In genomic region chr15:81115054-81115939, GRCh38 we compare ENCODE assay signal across 15 cellular contexts. TPM values are rescaled to one million over a fixed set of nuclear protein-coding genes. Genes with fewer than 3 reads are reported as not detected.
"Had no signal": no experiment of that assay in that cellular context is flagged by ENCODE, and none has a peak within 500 bp of the region (broad histone marks: within the 10 kb centered on the region; RNA-seq: fewer than 3 reads in every experiment).

No MANE protein-coding gene starts in this region.

- H3K4me1 ChIP-seq: breast epithelium, transverse colon had no signal

- H3K4me3 ChIP-seq: breast epithelium, mucosa of descending colon, transverse colon had no signal

- H3K9me3 ChIP-seq: breast epithelium, mucosa of descending colon, transverse colon had no signal

- ATAC-seq: activated T-cell treated with anti-CD3 and anti-CD28 coated beads, Interleukin-2, amount 50 U/mL, for 72 hours; mucosa of descending colon; right cardiac atrium; stimulated activated effector memory CD8-positive, alpha-beta T cell treated with anti-CD3 and anti-CD28 coated beads, Interleukin-12 subunit alpha, Interleukin-12 subunit beta, amount 100 ng/mL, for 72 hours had no signal

- DNase-seq: activated CD4-positive, alpha-beta memory T cell treated with anti-CD3 and anti-CD28 coated beads for 36 hours; activated naive CD8-positive, alpha-beta T cell treated with anti-CD3 and anti-CD28 coated beads, Interleukin-2, amount 10 ng/mL, durations not matched to agents 7 days and 5 days; activated T-cell treated with anti-CD3 and anti-CD28 coated beads, Interleukin-2, amount 50 U/mL, for 72 hours; aorta; endodermal cell; erythroblast; mammary epithelial cell; mucosa of descending colon; occipital lobe; right cardiac atrium; transverse colon had no signal

- H3K27me3 ChIP-seq: breast epithelium had no signal

- H3K27ac ChIP-seq: breast epithelium, transverse colon had no signal

- H3K36me3 ChIP-seq: breast epithelium, transverse colon had no signal

RNA-seq across cellular contexts. Expression of gene CFAP161, which starts 18.8 kb away (rescaled TPM):
- total RNA-seq: activated CD4-positive, alpha-beta memory T cell treated with anti-CD3 and anti-CD28 coated beads for 36 hours; activated naive CD8-positive, alpha-beta T cell treated with anti-CD3 and anti-CD28 coated beads, Interleukin-2, amount 10 ng/mL, durations not matched to agents 7 days and 5 days; chondrocyte; endodermal cell; progenitor cell of endocrine pancreas; transverse colon had no signal
- polyA plus RNA-seq: aorta had no signal
